ENCODE assay signal across 29 cellular contexts in the genomic region with DNA sequence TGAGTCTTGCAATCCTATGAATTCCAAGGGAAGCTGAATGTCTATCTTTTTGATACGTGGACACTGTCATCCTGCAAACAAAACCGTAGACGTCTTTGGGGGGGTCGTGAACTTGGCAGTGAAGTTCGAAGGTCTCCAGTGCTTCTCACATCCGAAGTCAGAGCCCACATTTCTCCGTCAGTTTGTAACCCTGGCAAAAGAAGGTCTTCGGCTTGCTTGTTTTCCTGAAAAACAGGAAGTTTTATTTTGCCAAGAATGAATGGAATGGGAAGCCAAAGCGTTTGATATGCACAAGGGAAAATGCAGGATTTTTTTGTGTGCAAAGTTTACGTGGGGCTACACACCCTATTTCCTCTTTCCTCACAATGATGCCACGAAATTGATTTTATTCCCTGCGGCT. TPM values are rescaled to one million over a fixed set of nuclear protein-coding genes. Genes with fewer than 3 reads are reported as not detected.
"Had no signal": no experiment of that assay in that cellular context is flagged by ENCODE, and none has a peak within 500 bp of the region (broad histone marks: within the 10 kb centered on the region; RNA-seq: fewer than 3 reads in every experiment).

No MANE protein-coding gene starts in this region.

- DNase-seq: activated CD4-positive, alpha-beta T cell treated with anti-CD3 and anti-CD28 coated beads, Interleukin-2, amount 10 ng/mL, durations not matched to agents 7 days and 5 days; activated CD8-positive, alpha-beta memory T cell treated with anti-CD3 and anti-CD28 coated beads, Interleukin-2, amount 10 ng/mL, durations not matched to agents 7 days and 5 days; activated CD8-positive, alpha-beta T cell treated with anti-CD3 and anti-CD28 coated beads for 36 hours; activated gamma-delta T cell; activated T-cell treated with anti-CD3 and anti-CD28 coated beads for 4 hours; aorta; brain microvascular endothelial cell; caudate nucleus; effector memory CD4-positive, alpha-beta T cell; foreskin melanocyte; kidney; right cardiac atrium; stimulated activated CD4-positive, alpha-beta T cell treated with anti-CD3 and anti-CD28 coated beads, Interleukin-1b, Interleukin-23, amount 100 ng/mL, for 48 hours; substantia nigra; T-helper 2 cell; transverse colon had no signal

- H3K4me1 ChIP-seq: parathyroid adenoma, transverse colon, vagina had no signal

- H3K4me1 Mint-ChIP-seq: activated CD4-positive, alpha-beta T cell treated with anti-CD3 and anti-CD28 coated beads, Interleukin-2, amount 10 ng/mL, durations not matched to agents 7 days and 5 days; activated CD8-positive, alpha-beta memory T cell treated with anti-CD3 and anti-CD28 coated beads, Interleukin-2, amount 10 ng/mL, durations not matched to agents 7 days and 5 days; activated naive CD4-positive, alpha-beta T cell treated with anti-CD3 and anti-CD28 coated beads, Interleukin-2, amount 50 U/mL, for 24 hours had no signal

- H3K4me3 Mint-ChIP-seq: activated CD4-positive, alpha-beta T cell treated with anti-CD3 and anti-CD28 coated beads, Interleukin-2, amount 10 ng/mL, durations not matched to agents 7 days and 5 days; activated CD8-positive, alpha-beta memory T cell treated with anti-CD3 and anti-CD28 coated beads, Interleukin-2, amount 10 ng/mL, durations not matched to agents 7 days and 5 days; activated CD8-positive, alpha-beta T cell treated with anti-CD3 and anti-CD28 coated beads for 36 hours; activated naive CD4-positive, alpha-beta T cell treated with anti-CD3 and anti-CD28 coated beads, Interleukin-2, amount 50 U/mL, for 24 hours; activated T-helper 1 cell treated with anti-CD3 and anti-CD28 coated beads, Interleukin-12 subunit alpha, Interleukin-12 subunit beta, Interleukin-2, Interleukin-4 antibody, amounts not matched to agents 30 ng/mL and 10 ng/mL and 1 ng/mL, durations not matched to agents 14 hours and 24 hours and 36 hours; mesothelial cell of epicardium; natural killer cell treated with Interleukin-12 subunit alpha and Interleukin-12 subunit beta and Interleukin-15 and Interleukin-18, amount 100 ng/mL, for 72 hours; stimulated activated naive CD8-positive, alpha-beta T cell treated with anti-CD3 and anti-CD28 coated beads, Interleukin-15, Interleukin-2, amounts not matched to agents 100 ng/mL and 50 ng/mL, for 24 hours had no signal

- H3K79me2 ChIP-seq: parathyroid adenoma had no signal

- H3K9me3 Mint-ChIP-seq: activated CD8-positive, alpha-beta T cell treated with anti-CD3 and anti-CD28 coated beads for 36 hours; activated naive CD4-positive, alpha-beta T cell treated with anti-CD3 and anti-CD28 coated beads, Interleukin-2, amount 50 U/mL, for 24 hours; natural killer cell treated with Interleukin-12 subunit alpha and Interleukin-12 subunit beta and Interleukin-15 and Interleukin-18, amount 100 ng/mL, for 72 hours; stimulated activated naive CD8-positive, alpha-beta T cell treated with anti-CD3 and anti-CD28 coated beads, Interleukin-15, Interleukin-2, amounts not matched to agents 100 ng/mL and 50 ng/mL, for 24 hours had no signal

- H3K9ac ChIP-seq: parathyroid adenoma had no signal

- H3K27me3 ChIP-seq: brain microvascular endothelial cell, transverse colon, vagina had no signal

- H3K9me3 ChIP-seq: transverse colon, vagina had no signal

- H3K27ac Mint-ChIP-seq: activated CD4-positive, alpha-beta T cell treated with anti-CD3 and anti-CD28 coated beads, Interleukin-2, amount 10 ng/mL, durations not matched to agents 7 days and 5 days; activated CD8-positive, alpha-beta memory T cell treated with anti-CD3 and anti-CD28 coated beads, Interleukin-2, amount 10 ng/mL, durations not matched to agents 7 days and 5 days; activated CD8-positive, alpha-beta T cell treated with anti-CD3 and anti-CD28 coated beads for 36 hours; activated naive CD4-positive, alpha-beta T cell treated with anti-CD3 and anti-CD28 coated beads, Interleukin-2, amount 50 U/mL, for 24 hours; activated T-helper 1 cell treated with anti-CD3 and anti-CD28 coated beads, Interleukin-12 subunit alpha, Interleukin-12 subunit beta, Interleukin-2, Interleukin-4 antibody, amounts not matched to agents 30 ng/mL and 10 ng/mL and 1 ng/mL, durations not matched to agents 14 hours and 24 hours and 36 hours; mesothelial cell of epicardium; natural killer cell treated with Interleukin-12 subunit alpha and Interleukin-12 subunit beta and Interleukin-15 and Interleukin-18, amount 100 ng/mL, for 72 hours; stimulated activated naive CD8-positive, alpha-beta T cell treated with anti-CD3 and anti-CD28 coated beads, Interleukin-15, Interleukin-2, amounts not matched to agents 100 ng/mL and 50 ng/mL, for 24 hours had no signal

- H3K4me3 ChIP-seq: lung, skin epidermis, transverse colon, vagina had no signal

- ATAC-seq: activated CD8-positive, alpha-beta memory T cell treated with anti-CD3 and anti-CD28 coated beads, Interleukin-2, amount 10 ng/mL, durations not matched to agents 7 days and 5 days; activated CD8-positive, alpha-beta T cell treated with anti-CD3 and anti-CD28 coated beads for 36 hours; left lobe of liver; natural killer cell treated with Interleukin-12 subunit alpha and Interleukin-12 subunit beta and Interleukin-15 and Interleukin-18, amount 100 ng/mL, for 72 hours; right cardiac atrium had no signal

- FAIRE-seq: kidney had no signal

- H3K27me3 Mint-ChIP-seq: activated CD4-positive, alpha-beta T cell treated with anti-CD3 and anti-CD28 coated beads, Interleukin-2, amount 10 ng/mL, durations not matched to agents 7 days and 5 days; activated CD8-positive, alpha-beta memory T cell treated with anti-CD3 and anti-CD28 coated beads, Interleukin-2, amount 10 ng/mL, durations not matched to agents 7 days and 5 days; activated CD8-positive, alpha-beta T cell treated with anti-CD3 and anti-CD28 coated beads for 36 hours; activated naive CD4-positive, alpha-beta T cell treated with anti-CD3 and anti-CD28 coated beads, Interleukin-2, amount 50 U/mL, for 24 hours; natural killer cell treated with Interleukin-12 subunit alpha and Interleukin-12 subunit beta and Interleukin-15 and Interleukin-18, amount 100 ng/mL, for 72 hours; stimulated activated naive CD8-positive, alpha-beta T cell treated with anti-CD3 and anti-CD28 coated beads, Interleukin-15, Interleukin-2, amounts not matched to agents 100 ng/mL and 50 ng/mL, for 24 hours had no signal

- H3K36me3 Mint-ChIP-seq: activated CD8-positive, alpha-beta memory T cell treated with anti-CD3 and anti-CD28 coated beads, Interleukin-2, amount 10 ng/mL, durations not matched to agents 7 days and 5 days; activated naive CD4-positive, alpha-beta T cell treated with anti-CD3 and anti-CD28 coated beads, Interleukin-2, amount 50 U/mL, for 24 hours; mesothelial cell of epicardium; natural killer cell treated with Interleukin-12 subunit alpha and Interleukin-12 subunit beta and Interleukin-15 and Interleukin-18, amount 100 ng/mL, for 72 hours had no signal

- H2AFZ ChIP-seq: parathyroid adenoma had no signal

- H3K27ac ChIP-seq: brain microvascular endothelial cell, transverse colon, vagina had no signal

- H3K36me3 ChIP-seq: brain microvascular endothelial cell, transverse colon, vagina had no signal

RNA-seq across cellular contexts. Expression of gene SHOX, which starts 36.8 kb away (rescaled TPM):
- total RNA-seq: activated CD4-positive, alpha-beta T cell treated with anti-CD3 and anti-CD28 coated beads, Interleukin-2, amount 10 ng/mL, durations not matched to agents 7 days and 5 days; activated CD8-positive, alpha-beta memory T cell treated with anti-CD3 and anti-CD28 coated beads, Interleukin-2, amount 10 ng/mL, durations not matched to agents 7 days and 5 days; activated CD8-positive, alpha-beta T cell treated with anti-CD3 and anti-CD28 coated beads for 36 hours; activated T-helper 1 cell treated with anti-CD3 and anti-CD28 coated beads, Interleukin-12 subunit alpha, Interleukin-12 subunit beta, Interleukin-2, Interleukin-4 antibody, amounts not matched to agents 30 ng/mL and 10 ng/mL and 1 ng/mL, durations not matched to agents 14 hours and 24 hours and 36 hours; aorta; dermis microvascular lymphatic vessel endothelial cell; kidney; left lobe of liver; lung; mesothelial cell of epicardium; natural killer cell treated with Interleukin-12 subunit alpha and Interleukin-12 subunit beta and Interleukin-15 and Interleukin-18, amount 100 ng/mL, for 72 hours; pulmonary artery endothelial cell; right cardiac atrium; vagina had no signal
- polyA plus RNA-seq: esophagus, lung, right cardiac atrium had no signal
